In the genomic region with DNA sequence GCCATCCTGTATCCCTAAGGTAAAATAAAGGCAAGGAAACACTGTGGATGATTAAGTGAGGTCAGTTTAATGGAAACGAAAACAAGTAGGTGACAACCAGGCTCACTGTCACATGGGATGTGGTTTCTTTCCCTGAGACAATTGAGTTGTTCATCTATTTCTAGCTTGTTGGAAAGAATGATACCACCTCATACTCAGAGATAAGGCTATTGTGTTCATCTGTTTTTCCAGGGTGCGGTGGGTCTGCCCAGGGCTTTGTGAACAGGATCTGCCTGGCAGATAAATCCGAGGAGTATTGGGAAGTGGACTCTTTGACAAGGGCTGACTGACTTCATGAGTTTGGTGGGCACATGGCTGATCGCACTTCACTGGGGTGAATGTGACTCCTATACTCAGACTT, we compare ENCODE assay signal across 25 cellular contexts.
"Had no signal": no experiment of that assay in that cellular context is flagged by ENCODE, and none has a peak within 500 bp of the region (broad histone marks: within the 10 kb centered on the region; RNA-seq: fewer than 3 reads in every experiment).

No MANE protein-coding gene starts in this region.

- H3K9me3 Mint-ChIP-seq: activated naive CD8-positive, alpha-beta T cell treated with anti-CD3 and anti-CD28 coated beads, Interleukin-2, amount 10 ng/mL, durations not matched to agents 7 days and 5 days; activated T-helper 2 cell treated with anti-CD3 and anti-CD28 coated beads, Interferon-gamma antibody, Interleukin-2, Interleukin-4, amounts not matched to agents 10 μg/mL and 5 μg/mL and 100 μg/mL, durations not matched to agents 14 hours and 24 hours and 36 hours; naive B cell; neural crest cell; stimulated activated effector memory CD8-positive, alpha-beta T cell treated with anti-CD3 and anti-CD28 coated beads, Interleukin-12 subunit alpha, Interleukin-12 subunit beta, amount 100 ng/mL, for 72 hours had no signal

- ATAC-seq: activated CD8-positive, alpha-beta T cell treated with anti-CD3 and anti-CD28 coated beads, Interleukin-2, amount 10 ng/mL, durations not matched to agents 7 days and 5 days; esophagus mucosa; gastrocnemius medialis; left colon; mucosa of descending colon; sciatic nerve; stimulated activated effector memory CD8-positive, alpha-beta T cell treated with anti-CD3 and anti-CD28 coated beads, Interleukin-12 subunit alpha, Interleukin-12 subunit beta, amount 100 ng/mL, for 72 hours; T-helper 17 cell had no signal

- H3K27ac ChIP-seq: gastrocnemius medialis, testis, uterus had no signal

- H3K36me3 ChIP-seq: uterus had no signal

- H3K9me3 ChIP-seq: gastrocnemius medialis, mucosa of descending colon, testis, uterus had no signal

- H3K4me3 Mint-ChIP-seq: activated CD8-positive, alpha-beta T cell treated with anti-CD3 and anti-CD28 coated beads, Interleukin-2, amount 10 ng/mL, durations not matched to agents 7 days and 5 days; activated naive CD8-positive, alpha-beta T cell treated with anti-CD3 and anti-CD28 coated beads, Interleukin-2, amount 10 ng/mL, durations not matched to agents 7 days and 5 days; naive B cell; neural crest cell; stimulated activated effector memory CD8-positive, alpha-beta T cell treated with anti-CD3 and anti-CD28 coated beads, Interleukin-12 subunit alpha, Interleukin-12 subunit beta, amount 100 ng/mL, for 72 hours; T-helper 17 cell had no signal

- H3K27me3 Mint-ChIP-seq: activated naive CD8-positive, alpha-beta T cell treated with anti-CD3 and anti-CD28 coated beads, Interleukin-2, amount 10 ng/mL, durations not matched to agents 7 days and 5 days; naive B cell; T-helper 17 cell had no signal

- H3K4me1 Mint-ChIP-seq: stimulated activated effector memory CD8-positive, alpha-beta T cell treated with anti-CD3 and anti-CD28 coated beads, Interleukin-12 subunit alpha, Interleukin-12 subunit beta, amount 100 ng/mL, for 72 hours had no signal

- H3K27ac Mint-ChIP-seq: activated CD8-positive, alpha-beta T cell treated with anti-CD3 and anti-CD28 coated beads, Interleukin-2, amount 10 ng/mL, durations not matched to agents 7 days and 5 days; activated naive CD8-positive, alpha-beta T cell treated with anti-CD3 and anti-CD28 coated beads, Interleukin-2, amount 10 ng/mL, durations not matched to agents 7 days and 5 days; activated T-helper 2 cell treated with anti-CD3 and anti-CD28 coated beads, Interferon-gamma antibody, Interleukin-2, Interleukin-4, amounts not matched to agents 10 μg/mL and 5 μg/mL and 100 μg/mL, durations not matched to agents 14 hours and 24 hours and 36 hours; naive B cell; stimulated activated effector memory CD8-positive, alpha-beta T cell treated with anti-CD3 and anti-CD28 coated beads, Interleukin-12 subunit alpha, Interleukin-12 subunit beta, amount 100 ng/mL, for 72 hours; T-helper 17 cell had no signal

- H3K4me3 ChIP-seq: gastrocnemius medialis, mucosa of descending colon, testis, uterus had no signal

- H3K27me3 ChIP-seq: gastrocnemius medialis, testis, uterus had no signal

- H3K4me1 ChIP-seq: gastrocnemius medialis, testis, uterus had no signal

- H3K36me3 Mint-ChIP-seq: activated naive CD8-positive, alpha-beta T cell treated with anti-CD3 and anti-CD28 coated beads, Interleukin-2, amount 10 ng/mL, durations not matched to agents 7 days and 5 days; naive B cell; stimulated activated effector memory CD8-positive, alpha-beta T cell treated with anti-CD3 and anti-CD28 coated beads, Interleukin-12 subunit alpha, Interleukin-12 subunit beta, amount 100 ng/mL, for 72 hours had no signal

- DNase-seq: activated CD4-positive, alpha-beta T cell treated with anti-CD3 and anti-CD28 coated beads, Interleukin-2, amount 50 U/mL, for 1 hour; activated CD8-positive, alpha-beta T cell treated with anti-CD3 and anti-CD28 coated beads, Interleukin-2, amount 10 ng/mL, durations not matched to agents 7 days and 5 days; activated naive CD4-positive, alpha-beta T cell; activated naive CD8-positive, alpha-beta T cell treated with anti-CD3 and anti-CD28 coated beads, Interleukin-2, amount 10 ng/mL, durations not matched to agents 7 days and 5 days; amygdala; effector CD8-positive, alpha-beta T cell; gastrocnemius medialis; islet precursor cell; left colon; mesenchymal stem cell; mucosa of descending colon; naive B cell; posterior cingulate gyrus; small intestine; stimulated activated CD4-positive, alpha-beta T cell treated with anti-CD3 and anti-CD28 coated beads, Interleukin-2, amount 100 ng/mL, for 24 hours; SW 1271; T-helper 17 cell; testis; trophoblast cell; uterus had no signal
